In genomic region chr11:129695543-129696308, GRCh38 we compare ENCODE assay signal across 8 cellular contexts.
DNase-seq lines count a peak whose midpoint lies in the region; ATAC-seq and TF ChIP-seq lines count a peak whose summit lies in the region.

No MANE protein-coding gene starts in this region.

- no peak overlapping the region for H3K9ac ChIP-seq in stomach smooth muscle (ENCODE audit: low read length in 2 of 2)

- H3K27me3 Mint-ChIP-seq in natural killer cell treated with Interleukin-12 subunit alpha and Interleukin-12 subunit beta and Interleukin-15 and Interleukin-18, amount 100 ng/mL, for 72 hours = peaks cover 15 to 23% of the 10 kb centered on the region in 2 donors

- H3K4me1 Mint-ChIP-seq in natural killer cell treated with Interleukin-12 subunit alpha and Interleukin-12 subunit beta and Interleukin-15 and Interleukin-18, amount 100 ng/mL, for 72 hours (ENCODE audit: low read depth in 2 of 2) = peaks cover 0 to 4% of the 10 kb centered on the region in 2 donors

- H3K27me3 ChIP-seq in ACC112 (ENCODE audit: insufficient read depth, low read length) (peaks cover 52% of the 10 kb centered on the region), esophagus muscularis mucosa (peaks cover 0 to 46% (median 0%) of the 10 kb centered on the region in 4 donors), stomach smooth muscle (ENCODE audit: control insufficient read depth in 1 of 2, insufficient read depth in 2 of 2, low read length in 2 of 2) (peaks cover 0 to 4% of the 10 kb centered on the region in 2 donors)

- H3K27ac Mint-ChIP-seq in natural killer cell treated with Interleukin-12 subunit alpha and Interleukin-12 subunit beta and Interleukin-15 and Interleukin-18, amount 100 ng/mL, for 72 hours = no peak overlapping the region

- TF ChIP-seq CTCF in esophagus muscularis mucosa (IDR thresholded peaks at IDR 0.05) = peak; percentile 26 to 49 (median 38)

- no peaks in the 10 kb centered on the region for H3K9me3 Mint-ChIP-seq in natural killer cell treated with Interleukin-12 subunit alpha and Interleukin-12 subunit beta and Interleukin-15 and Interleukin-18, amount 100 ng/mL, for 72 hours

- H3K36me3 Mint-ChIP-seq in natural killer cell treated with Interleukin-12 subunit alpha and Interleukin-12 subunit beta and Interleukin-15 and Interleukin-18, amount 100 ng/mL, for 72 hours = no peaks in the 10 kb centered on the region

- WGBS in esophagus muscularis mucosa = 3% methylated on average over 16 of the region's 25 CpGs

- peak; percentile 19 to 76 for DNase-seq in NCI-H524 (lab: John Stamatoyannopoulos, UW)
- DNase-seq in activated CD8-positive, alpha-beta memory T cell treated with anti-CD3 and anti-CD28 coated beads, Interleukin-2, amount 50 U/mL, for 1 hour (ENCODE audit: extremely low read depth) = peak; percentile 5
- no peak for DNase-seq in esophagus muscularis mucosa (ENCODE audit: extremely low spot score)
- peak; percentile 68 for DNase-seq in natural killer cell treated with Interleukin-12 subunit alpha and Interleukin-12 subunit beta and Interleukin-15 and Interleukin-18, amount 100 ng/mL, for 72 hours (ENCODE audit: low spot score)

- no peaks in the 10 kb centered on the region for H3K4me1 ChIP-seq in ACC112 (ENCODE audit: control insufficient read depth, insufficient read depth, low read length, unreplicated experiment)
- peaks cover 0 to 13% (median 8%) of the 10 kb centered on the region in 4 donors for H3K4me1 ChIP-seq in esophagus muscularis mucosa
- peaks cover 5% of the 10 kb centered on the region for H3K4me1 ChIP-seq in stomach smooth muscle (ENCODE audit: control insufficient read depth, insufficient read depth, low read length)

- peak overlapping the region; percentile 10 for H2AFZ ChIP-seq in ACC112 (ENCODE audit: low read length, unreplicated experiment)

- peak overlapping the region; percentile 53 for H3K4me3 ChIP-seq in ACC112 (ENCODE audit: low read depth, low read length)
- peak overlapping the region; percentile 27 to 45 (median 36) for H3K4me3 ChIP-seq in esophagus muscularis mucosa
- H3K4me3 ChIP-seq in stomach smooth muscle (ENCODE audit: low read length in 2 of 2) = peak overlapping the region; percentile 25 to 69

- ATAC-seq in GM18858 (IDR thresholded peaks at IDR 0.05; ENCODE audit: unreplicated experiment) (peak; percentile 77), HG03060 (IDR thresholded peaks at IDR 0.05; ENCODE audit: low read depth, unreplicated experiment) (peak; percentile 49)
- ATAC-seq in natural killer cell treated with Interleukin-12 subunit alpha and Interleukin-12 subunit beta and Interleukin-15 and Interleukin-18, amount 100 ng/mL, for 72 hours = peak; percentile 80

- TF ChIP-seq EP300 in esophagus muscularis mucosa (IDR thresholded peaks at IDR 0.05) = no peak

- no peaks in the 10 kb centered on the region for H3K36me3 ChIP-seq in ACC112 (ENCODE audit: insufficient read depth, low read length)
- no peaks in the 10 kb centered on the region for H3K36me3 ChIP-seq in esophagus muscularis mucosa
- H3K36me3 ChIP-seq in stomach smooth muscle (ENCODE audit: control insufficient read depth in 2 of 2, insufficient read depth in 2 of 2, low read length in 2 of 2) = no peaks in the 10 kb centered on the region

- H3K79me2 ChIP-seq in ACC112 (ENCODE audit: control insufficient read depth, insufficient read depth, low read length, unreplicated experiment) = no peaks in the 10 kb centered on the region

- H3K4me3 Mint-ChIP-seq in natural killer cell treated with Interleukin-12 subunit alpha and Interleukin-12 subunit beta and Interleukin-15 and Interleukin-18, amount 100 ng/mL, for 72 hours = peak overlapping the region; percentile 74

- TF ChIP-seq POLR2A in esophagus muscularis mucosa (IDR thresholded peaks at IDR 0.05; ENCODE audit: low read depth) = no peak

- intact Hi-C loops in esophagus muscularis mucosa (cut with DNase I) = no loop called here

- H3K27ac ChIP-seq in ACC112 (ENCODE audit: low read depth, low read length) (no peak overlapping the region), esophagus muscularis mucosa (replicated peaks in 1 of 4) (no peak overlapping the region), stomach smooth muscle (ENCODE audit: low read length) (no peak overlapping the region)

- H3K9me3 ChIP-seq in esophagus muscularis mucosa = no peaks in the 10 kb centered on the region
- no peaks in the 10 kb centered on the region for H3K9me3 ChIP-seq in stomach smooth muscle (ENCODE audit: control insufficient read depth in 2 of 2, low read length in 2 of 2)
